ENCODE assay signal across 8 cellular contexts in the genomic region with DNA sequence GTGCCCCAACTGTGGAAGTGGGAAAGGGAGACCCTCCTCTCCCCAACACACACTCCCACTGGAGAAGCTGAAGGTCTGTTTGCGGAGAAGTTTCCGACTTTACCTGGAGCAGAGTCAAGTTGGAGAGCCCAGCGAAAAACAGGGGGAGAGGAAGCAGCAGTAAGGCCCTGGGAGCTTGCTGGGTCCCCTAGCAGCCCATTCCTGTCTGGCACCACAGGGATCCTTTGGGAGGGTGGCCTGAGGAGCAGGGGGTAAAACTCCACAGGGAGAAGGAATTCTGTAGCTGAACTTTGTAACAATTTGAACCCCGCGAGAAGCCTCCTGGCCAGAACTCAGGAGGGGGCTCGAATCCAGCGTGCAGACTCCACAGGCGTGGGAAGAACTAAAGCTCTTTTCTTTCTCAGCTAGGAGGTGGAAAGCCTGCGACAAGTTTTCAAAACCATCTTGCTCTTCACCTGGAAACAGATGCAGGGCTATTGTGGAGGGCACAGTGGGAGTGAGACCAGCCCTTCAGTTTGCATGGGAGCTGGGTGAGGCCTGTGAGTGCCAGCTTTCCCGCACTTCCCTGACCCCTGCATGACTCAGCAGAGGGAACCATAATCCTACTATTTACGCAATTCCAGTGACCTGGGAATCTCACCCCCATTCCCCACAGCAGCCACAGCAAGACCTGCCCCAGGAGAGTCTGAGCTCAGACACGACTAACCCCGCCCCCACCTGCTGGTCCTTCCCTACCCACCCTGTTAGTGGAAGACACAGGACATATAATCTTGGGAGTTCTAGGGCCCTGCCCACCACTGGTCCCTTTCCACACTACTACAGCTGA. TPM values are rescaled to one million over a fixed set of nuclear protein-coding genes. Genes with fewer than 3 reads are reported as not detected.
A peak's percentile ranks its signal among the peaks of the same experiment; 100 is the strongest.
DNase-seq lines count a peak whose midpoint lies in the region; ATAC-seq lines count a peak whose summit lies in the region.

No MANE protein-coding gene starts in this region.

- peaks cover 56% of the 10 kb centered on the region for H3K4me1 Mint-ChIP-seq in activated naive CD8-positive, alpha-beta T cell treated with anti-CD3 and anti-CD28 coated beads, Interleukin-2, amount 10 ng/mL, durations not matched to agents 7 days and 5 days
- H3K4me1 Mint-ChIP-seq in immature natural killer cell: peaks cover 56 to 70% of the 10 kb centered on the region in 2 donors
- peaks cover 88% of the 10 kb centered on the region for H3K4me1 Mint-ChIP-seq in stimulated activated effector memory CD8-positive, alpha-beta T cell treated with anti-CD3 and anti-CD28 coated beads, Interleukin-12 subunit alpha, Interleukin-12 subunit beta, amount 100 ng/mL, for 72 hours

- H3K27me3 Mint-ChIP-seq in activated naive CD8-positive, alpha-beta T cell treated with anti-CD3 and anti-CD28 coated beads, Interleukin-2, amount 10 ng/mL, durations not matched to agents 7 days and 5 days: no peaks in the 10 kb centered on the region
- peaks cover 0 to 3% (median 3%) of the 10 kb centered on the region in 3 donors for H3K27me3 Mint-ChIP-seq in immature natural killer cell (ENCODE audit: low read depth in 3 of 3)

- H3K4me1 ChIP-seq in HUES6 (ENCODE audit: control insufficient read depth, insufficient read depth, low read length): peaks cover 34% of the 10 kb centered on the region

- H3K27me3 ChIP-seq in HUES6 (ENCODE audit: control insufficient read depth, insufficient read depth, low read length): no peaks in the 10 kb centered on the region

- peaks cover 3% of the 10 kb centered on the region for H3K9me3 Mint-ChIP-seq in activated naive CD8-positive, alpha-beta T cell treated with anti-CD3 and anti-CD28 coated beads, Interleukin-2, amount 10 ng/mL, durations not matched to agents 7 days and 5 days
- H3K9me3 Mint-ChIP-seq in immature natural killer cell: no peaks in the 10 kb centered on the region
- no peaks in the 10 kb centered on the region for H3K9me3 Mint-ChIP-seq in stimulated activated effector memory CD8-positive, alpha-beta T cell treated with anti-CD3 and anti-CD28 coated beads, Interleukin-12 subunit alpha, Interleukin-12 subunit beta, amount 100 ng/mL, for 72 hours

- no peaks in the 10 kb centered on the region for H3K36me3 ChIP-seq in HUES6 (ENCODE audit: control insufficient read depth, insufficient read depth, low read length)

- H3K4me3 Mint-ChIP-seq in activated naive CD8-positive, alpha-beta T cell treated with anti-CD3 and anti-CD28 coated beads, Interleukin-2, amount 10 ng/mL, durations not matched to agents 7 days and 5 days: peak overlapping the region; percentile 93
- peak overlapping the region in 3 of 5 donors; percentile 10 to 78 (median 51) for H3K4me3 Mint-ChIP-seq in immature natural killer cell
- peak overlapping the region; percentile 82 for H3K4me3 Mint-ChIP-seq in stimulated activated effector memory CD8-positive, alpha-beta T cell treated with anti-CD3 and anti-CD28 coated beads, Interleukin-12 subunit alpha, Interleukin-12 subunit beta, amount 100 ng/mL, for 72 hours

- H3K4me3 ChIP-seq in HUES6 (ENCODE audit: low read depth, low read length): peak overlapping the region; percentile 74

- no peak for ATAC-seq in activated naive CD8-positive, alpha-beta T cell treated with anti-CD3 and anti-CD28 coated beads, Interleukin-2, amount 10 ng/mL, durations not matched to agents 7 days and 5 days (ENCODE audit: low read depth)
- no peak for ATAC-seq in stimulated activated effector memory CD8-positive, alpha-beta T cell treated with anti-CD3 and anti-CD28 coated beads, Interleukin-12 subunit alpha, Interleukin-12 subunit beta, amount 100 ng/mL, for 72 hours

- H3K9me3 ChIP-seq in HUES6 (ENCODE audit: control insufficient read depth, insufficient read depth, low read depth, low read length): peaks cover 3% of the 10 kb centered on the region; the same call in 1 of the 2 replicates

- H3K27ac Mint-ChIP-seq in activated naive CD8-positive, alpha-beta T cell treated with anti-CD3 and anti-CD28 coated beads, Interleukin-2, amount 10 ng/mL, durations not matched to agents 7 days and 5 days: peak overlapping the region; percentile 98
- H3K27ac Mint-ChIP-seq in immature natural killer cell: peak overlapping the region; percentile 3 to 90 (median 85)
- peak overlapping the region; percentile 96 for H3K27ac Mint-ChIP-seq in stimulated activated effector memory CD8-positive, alpha-beta T cell treated with anti-CD3 and anti-CD28 coated beads, Interleukin-12 subunit alpha, Interleukin-12 subunit beta, amount 100 ng/mL, for 72 hours

- no peak for DNase-seq in activated naive CD8-positive, alpha-beta T cell treated with anti-CD3 and anti-CD28 coated beads, Interleukin-2, amount 10 ng/mL, durations not matched to agents 7 days and 5 days
- no peak for DNase-seq in immature natural killer cell
- no peak for DNase-seq in stimulated activated effector memory CD8-positive, alpha-beta T cell treated with anti-CD3 and anti-CD28 coated beads, Interleukin-12 subunit alpha, Interleukin-12 subunit beta, amount 100 ng/mL, for 72 hours (ENCODE audit: low spot score in 2 of 2)
- no peak for DNase-seq in NCI-H187 (lab: John Stamatoyannopoulos, UW)
- DNase-seq in NCI-H2196 treated with DMSO at 0.1 percent for 48 hours (lab: John Stamatoyannopoulos, UW; ENCODE audit: unreplicated experiment): no peak
- DNase-seq in activated gamma-delta T cell (lab: John Stamatoyannopoulos, UW): no peak
- no peak for DNase-seq in stimulated activated CD4-positive, alpha-beta T cell treated with anti-CD3 and anti-CD28 coated beads, Interleukin-12 subunit alpha, Interleukin-12 subunit beta, amount 100 ng/mL, for 4 hours

- peak overlapping the region; percentile 2; the same call in 1 of the 2 replicates for H3K27ac ChIP-seq in HUES6 (ENCODE audit: low read depth, low read length)

- peaks cover 19% of the 10 kb centered on the region for H3K36me3 Mint-ChIP-seq in activated naive CD8-positive, alpha-beta T cell treated with anti-CD3 and anti-CD28 coated beads, Interleukin-2, amount 10 ng/mL, durations not matched to agents 7 days and 5 days
- peaks cover 0 to 2% (median 2%) of the 10 kb centered on the region in 3 donors for H3K36me3 Mint-ChIP-seq in immature natural killer cell
- H3K36me3 Mint-ChIP-seq in stimulated activated effector memory CD8-positive, alpha-beta T cell treated with anti-CD3 and anti-CD28 coated beads, Interleukin-12 subunit alpha, Interleukin-12 subunit beta, amount 100 ng/mL, for 72 hours: peaks cover 7% of the 10 kb centered on the region

- H3K9ac ChIP-seq in HUES6 (ENCODE audit: low read length): peak overlapping the region; percentile 69

- POLR2A ChIA-PET in activated naive CD8-positive, alpha-beta T cell treated with anti-CD3 and anti-CD28 coated beads, Interleukin-2, amount 10 ng/mL, durations not matched to agents 7 days and 5 days (lab: Charles Lee): interaction anchor here (0.6 to 1.9 kb wide), 15 partner anchors 8 to 186 kb away, joined by 3 to 12 read pairs (median 4); a partner anchor contains a TSS

RNA-seq across cellular contexts. Expression of a gene that starts 25.8 kb away (rescaled TPM):
- total RNA-seq in activated naive CD8-positive, alpha-beta T cell treated with anti-CD3 and anti-CD28 coated beads, Interleukin-2, amount 10 ng/mL, durations not matched to agents 7 days and 5 days: 10 to 100 TPM; 56.4 to 56.8 TPM
- polyA plus RNA-seq in immature natural killer cell: 10 to 100 TPM; 20.7 to 50.4 (median 21.7) TPM

RNA-seq across cellular contexts. Expression of a gene that starts 35.6 kb away (rescaled TPM):
- total RNA-seq in activated naive CD8-positive, alpha-beta T cell treated with anti-CD3 and anti-CD28 coated beads, Interleukin-2, amount 10 ng/mL, durations not matched to agents 7 days and 5 days: 10 to 100 TPM; 58.6 to 59.8 TPM
- 100 to 1,000 TPM; 108 to 164 (median 162) TPM for polyA plus RNA-seq in immature natural killer cell
